In genomic region chr19:18831524-18832330, GRCh38 we compare ENCODE assay signal across 8 cellular contexts. TPM values are rescaled to one million over a fixed set of nuclear protein-coding genes. Genes with fewer than 3 reads are reported as not detected.
DNase-seq lines count a peak whose midpoint lies in the region; ATAC-seq and TF ChIP-seq lines count a peak whose summit lies in the region.

Gene UPF1, plus strand, starts transcription at chr19:18831959. Its CDS starts 251 bp downstream, at chr19:18832210.

- TF ChIP-seq CTCF in dorsolateral prefrontal cortex (IDR thresholded peaks at IDR 0.05 in 54 of 56, conservative IDR thresholded peaks at IDR 0.05 in 2 of 56; ENCODE audit: low read depth in 1 of 56, partially characterized antibody in 56 of 56), result peak in 27 of 56 donors; percentile 6 to 59 (median 31)
- peak in 1 of 4 donors; percentile 22 for TF ChIP-seq CTCF in right lobe of liver (IDR thresholded peaks at IDR 0.05)

- H3K27me3 ChIP-seq in BLaER1 treated with 17β-estradiol and CSF1 and Interleukin-3, amounts not matched to agents 10 nM and 100 nM, result no peaks in the 10 kb centered on the region
- H3K27me3 ChIP-seq in dorsolateral prefrontal cortex (no peaks in the 10 kb centered on the region), right lobe of liver (no peaks in the 10 kb centered on the region)

- H3K27ac ChIP-seq in BLaER1 treated with 17β-estradiol and CSF1 and Interleukin-3, amounts not matched to agents 10 nM and 100 nM, result peak within 1 kb of the TSS; percentile 91 to 98 (median 96)
- peak within 1 kb of the TSS in 46 of 59 donors; percentile 31 to 92 (median 74) for H3K27ac ChIP-seq in dorsolateral prefrontal cortex
- peak within 1 kb of the TSS; percentile 84 to 92 (median 89) for H3K27ac ChIP-seq in right lobe of liver

- peak within 1 kb of the TSS; percentile 87 to 100 (median 97) for H3K4me3 ChIP-seq in BLaER1 treated with 17β-estradiol and CSF1 and Interleukin-3, amounts not matched to agents 10 nM and 100 nM
- peak within 1 kb of the TSS; percentile 41 to 94 (median 84) for H3K4me3 ChIP-seq in dorsolateral prefrontal cortex
- peak within 1 kb of the TSS; percentile 74 to 91 (median 78) for H3K4me3 ChIP-seq in right lobe of liver

- peak within 1 kb of the TSS; percentile 92 to 99 (median 99) for H3K9ac ChIP-seq in BLaER1 treated with 17β-estradiol and CSF1 and Interleukin-3, amounts not matched to agents 10 nM and 100 nM

- intact Hi-C loops in dorsolateral prefrontal cortex (cut with DNase I) (loop anchor here in 1 of 2 donors (2.0 kb wide), 1 partner anchor 151 kb away; no protein-coding TSS in a partner anchor), right lobe of liver (cut with DNase I) (no loop called here)

- peaks cover 8 to 12% (median 11%) of the 10 kb centered on the region in 11 experiments for H3K9me3 ChIP-seq in BLaER1 treated with 17β-estradiol and CSF1 and Interleukin-3, amounts not matched to agents 10 nM and 100 nM (replicated peaks in 1 of 11)
- H3K9me3 ChIP-seq in right lobe of liver, result no peaks in the 10 kb centered on the region

- peaks cover 15 to 33% (median 32%) of the 10 kb centered on the region in 11 experiments; a peak in 20 of 22 replicates for H3K36me3 ChIP-seq in BLaER1 treated with 17β-estradiol and CSF1 and Interleukin-3, amounts not matched to agents 10 nM and 100 nM
- peaks cover 0 to 5% (median 0%) of the 10 kb centered on the region in 4 donors for H3K36me3 ChIP-seq in right lobe of liver

- WGBS in right lobe of liver (ENCODE audit: insufficient coverage, low coverage, low lambda C conversion rate, missing lambda C conversion rate), result 0% methylated on average over 25 of the region's 98 CpGs

- peak; percentile 93 for DNase-seq in NCI-H748 (lab: John Stamatoyannopoulos, UW; ENCODE audit: unreplicated experiment)
- DNase-seq in activated CD4-positive, alpha-beta T cell treated with anti-CD3 and anti-CD28 coated beads, Interleukin-2, amount 50 U/mL, for 4 hours, result peak; percentile 94 to 95
- DNase-seq in dorsolateral prefrontal cortex, result peak; percentile 80 to 95 (median 90)
- DNase-seq in right lobe of liver, result peak; percentile 97 to 98 (median 98)
- peak; percentile 96 to 98 for DNase-seq in stimulated activated CD4-positive, alpha-beta T cell treated with anti-CD3 and anti-CD28 coated beads, Interleukin-4, amount 100 ng/mL, for 4 hours

- TF ChIP-seq POLR2A in right lobe of liver (IDR thresholded peaks at IDR 0.05), result peak; percentile 83

- H4K20me1 ChIP-seq in BLaER1 treated with 17β-estradiol and CSF1 and Interleukin-3, amounts not matched to agents 10 nM and 100 nM, result peaks cover 47 to 49% (median 49%) of the 10 kb centered on the region in 11 experiments

- peak within 1 kb of the TSS; percentile 98 to 100 (median 99) for H3K4me2 ChIP-seq in BLaER1 treated with 17β-estradiol and CSF1 and Interleukin-3, amounts not matched to agents 10 nM and 100 nM

- ATAC-seq in GM19351 (IDR thresholded peaks at IDR 0.05; ENCODE audit: unreplicated experiment) (peak; percentile 70), HG03520 (IDR thresholded peaks at IDR 0.05; ENCODE audit: unreplicated experiment) (peak; percentile 71), right lobe of liver (peak; percentile 86 to 88 (median 87))

- peaks cover 32 to 37% (median 33%) of the 10 kb centered on the region in 10 experiments for H3K4me1 ChIP-seq in BLaER1 treated with 17β-estradiol and CSF1 and Interleukin-3, amounts not matched to agents 10 nM and 100 nM
- H3K4me1 ChIP-seq in right lobe of liver, result peaks cover 0 to 34% (median 10%) of the 10 kb centered on the region in 4 donors

RNA-seq across cellular contexts. Expression of gene UPF1, which starts in this region (rescaled TPM):
- 100 to 1,000 TPM in 4 of 120 experiments, 10 to 100 TPM in 116; 53.7 to 101 (median 75.4) TPM for total RNA-seq in dorsolateral prefrontal cortex
- total RNA-seq in right lobe of liver, result 10 to 100 TPM; 34.0 to 61.0 (median 41.3) TPM

Comparison
In these comparisons a context has a peak if more than half of its experiments do, and no peak if none do; other contexts are left out.
1. Peak in every context shown above with its lines: DNase-seq, ATAC-seq, H3K4me3 ChIP-seq and H3K27ac ChIP-seq.